8 cellular contexts compared by ENCODE assay signal in the genomic region with DNA sequence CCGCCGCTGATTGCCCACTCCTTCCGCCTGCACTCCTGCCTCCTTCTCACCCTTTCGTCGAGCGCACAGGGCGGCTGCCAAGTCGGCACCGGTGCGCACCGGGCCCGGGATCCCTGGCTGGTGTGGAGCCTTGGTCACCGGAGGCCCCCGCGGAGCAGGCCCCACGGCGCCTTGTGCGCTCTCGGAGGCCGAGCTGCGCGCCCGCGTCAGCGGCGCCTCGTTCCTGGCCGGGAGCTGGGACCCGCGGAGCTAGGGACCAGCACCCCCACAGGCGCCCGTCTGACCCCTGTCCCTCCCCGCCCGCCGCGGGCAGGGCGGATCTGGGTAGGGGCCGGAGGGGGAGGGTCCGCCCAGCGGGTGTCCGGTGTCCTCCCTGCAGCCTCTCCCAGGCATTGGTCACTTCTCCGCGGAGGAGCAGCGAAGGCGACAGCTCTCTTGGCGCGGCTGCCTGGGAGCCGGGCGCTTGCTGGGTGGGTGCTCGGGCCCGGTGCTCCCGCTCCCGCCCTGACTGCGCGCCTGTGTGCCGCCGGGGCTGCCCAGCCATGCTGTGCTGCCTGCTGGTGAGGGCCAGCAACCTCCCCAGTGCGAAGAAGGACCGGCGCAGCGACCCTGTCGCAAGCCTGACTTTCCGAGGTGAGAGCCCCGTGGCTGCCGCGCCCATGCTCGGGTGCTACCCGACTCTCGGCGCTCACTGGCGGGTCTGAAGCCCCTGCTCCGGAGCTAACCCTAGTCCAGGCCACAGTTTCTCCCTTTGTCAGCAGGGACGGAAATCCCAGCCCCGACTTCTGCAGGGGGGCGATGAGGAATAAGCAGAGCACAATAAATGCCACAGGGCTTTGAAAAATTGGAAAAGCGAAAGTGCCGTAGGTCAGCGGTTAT. TPM values are rescaled to one million over a fixed set of nuclear protein-coding genes. Genes with fewer than 3 reads are reported as not detected.
DNase-seq lines count a peak whose midpoint lies in the region; ATAC-seq and TF ChIP-seq lines count a peak whose summit lies in the region.

No MANE protein-coding gene starts in this region.

- DNase-seq in NCI-H2107 treated with DMSO at 0.1 percent for 48 hours (lab: John Stamatoyannopoulos, UW; ENCODE audit: unreplicated experiment) = peak; percentile 23
- no peak for DNase-seq in NCI-H2107 (lab: John Stamatoyannopoulos, UW)
- peak; percentile 23 for DNase-seq in NCI-H345 (lab: John Stamatoyannopoulos, UW)
- DNase-seq in colonic mucosa = no peak
- peak; percentile 77 to 79 (median 77) for DNase-seq in right lobe of liver
- no peak for DNase-seq in thoracic aorta (ENCODE audit: low spot score)
- DNase-seq in NCI-H2029 treated with DMSO at 0.1 percent for 48 hours (lab: John Stamatoyannopoulos, UW) = no peak

- TF ChIP-seq POLR2A in right lobe of liver (IDR thresholded peaks at IDR 0.05) = peak; percentile 33

- TF ChIP-seq CTCF in colonic mucosa (IDR thresholded peaks at IDR 0.05) (no peak), right lobe of liver (IDR thresholded peaks at IDR 0.05) (no peak), thoracic aorta (IDR thresholded peaks at IDR 0.05) (no peak)

- ATAC-seq in right lobe of liver (peak; percentile 79 to 88 (median 82)), thoracic aorta (ENCODE audit: insufficient number of reproducible peaks, low FRiP score, low read depth) (peak; percentile 41), HG02798 (IDR thresholded peaks at IDR 0.05; ENCODE audit: poor library complexity, unreplicated experiment) (no peak)

- peak overlapping the region in 1 of 2 donors; percentile 43 for H3K9ac ChIP-seq in colonic mucosa (ENCODE audit: low read depth in 2 of 2, low read length in 2 of 2)

- peak overlapping the region; percentile 47 for H3K4me3 ChIP-seq in colonic mucosa
- H3K4me3 ChIP-seq in right lobe of liver = peak overlapping the region; percentile 56 to 87 (median 60)
- H3K4me3 ChIP-seq in thoracic aorta = peak overlapping the region; percentile 86

- H3K27me3 ChIP-seq in colonic mucosa (peaks cover 34% of the 10 kb centered on the region), right lobe of liver (no peaks in the 10 kb centered on the region), thoracic aorta (replicated peaks; ENCODE audit: insufficient read depth) (no peaks in the 10 kb centered on the region)

- H3K4me1 ChIP-seq in colonic mucosa (peaks cover 3% of the 10 kb centered on the region), right lobe of liver (peaks cover 0 to 7% (median 2%) of the 10 kb centered on the region in 4 donors), thoracic aorta (ENCODE audit: control insufficient read depth in 1 of 2, low read depth in 2 of 2) (peaks cover 4 to 5% of the 10 kb centered on the region in 2 donors)

- peak overlapping the region; percentile 13 for H3K27ac ChIP-seq in colonic mucosa
- peak overlapping the region; percentile 52 to 81 (median 56) for H3K27ac ChIP-seq in right lobe of liver
- H3K27ac ChIP-seq in thoracic aorta = peak overlapping the region in 1 of 2 donors; percentile 25

- intact Hi-C loops in colonic mucosa (cut with DNase I) = no loop called here
- intact Hi-C loops in right lobe of liver (cut with DNase I) = no loop called here

- 0% methylated on average over 18 of the region's 78 CpGs for WGBS in right lobe of liver (ENCODE audit: insufficient coverage, low coverage, low lambda C conversion rate, missing lambda C conversion rate)

- H3K9me3 ChIP-seq in colonic mucosa = no peaks in the 10 kb centered on the region
- no peaks in the 10 kb centered on the region for H3K9me3 ChIP-seq in right lobe of liver
- H3K9me3 ChIP-seq in thoracic aorta = no peaks in the 10 kb centered on the region

- no peaks in the 10 kb centered on the region for H3K36me3 ChIP-seq in colonic mucosa
- no peaks in the 10 kb centered on the region for H3K36me3 ChIP-seq in right lobe of liver
- H3K36me3 ChIP-seq in thoracic aorta = no peaks in the 10 kb centered on the region

RNA-seq across cellular contexts. Expression of gene DYSF, which starts 13.2 kb away (rescaled TPM):
- 1 to 10 TPM; 2.4 to 7.5 TPM for total RNA-seq in colonic mucosa
- 10 to 100 TPM; 21.8 to 55.0 (median 32.9) TPM for total RNA-seq in right lobe of liver
- 10 to 100 TPM; 13.0 to 15.2 TPM for total RNA-seq in thoracic aorta

Comparison
In these comparisons a context has a peak if more than half of its experiments do, and no peak if none do; other contexts are left out.
1. DNase-seq: peak in NCI-H2107 treated with DMSO at 0.1 percent for 48 hours (single experiment), NCI-H345 (single experiment) and right lobe of liver (3 of 3); none in NCI-H2107 (single experiment), colonic mucosa (single experiment), thoracic aorta (single experiment) and NCI-H2029 treated with DMSO at 0.1 percent for 48 hours (single experiment).
2. Peak in every context shown above with its lines, with median percentiles within 50 percentile points of each other: H3K4me3 ChIP-seq.